Comparison of ENCODE assay signal across 17 cellular contexts in genomic region chr5:142865631-142866030, GRCh38.
A peak's percentile ranks its signal among the peaks of the same experiment; 100 is the strongest.
DNase-seq lines count a peak whose midpoint lies in the region; ATAC-seq and TF ChIP-seq lines count a peak whose summit lies in the region.
"Had no signal": no experiment of that assay in that cellular context is flagged by ENCODE, and none has a peak within 500 bp of the region (broad histone marks: within the 10 kb centered on the region; RNA-seq: fewer than 3 reads in every experiment).

No MANE protein-coding gene starts in this region.

- peaks cover 21% of the 10 kb centered on the region for H3K4me1 ChIP-seq in CD8-positive, alpha-beta T cell (ENCODE audit: insufficient read depth, low read length)
- peaks cover 33 to 34% of the 10 kb centered on the region in 2 experiments for H3K4me1 ChIP-seq in neutrophil (ENCODE audit: control insufficient read depth in 1 of 2, insufficient read depth in 1 of 2, low read depth in 1 of 2, low read length in 1 of 2)
- H3K4me1 ChIP-seq in endodermal cell (ENCODE audit: control insufficient read depth, insufficient read depth, low read length): peaks cover 15% of the 10 kb centered on the region

- H3K9ac ChIP-seq in endodermal cell (ENCODE audit: extremely low read depth, low read length, poor library complexity, severe bottlenecking): no peak overlapping the region
- H3K9ac ChIP-seq: BLaER1 treated with 17β-estradiol and CSF1 and Interleukin-3, amounts not matched to agents 10 nM and 100 nM; GM23248 had no signal

- BruUV-seq in Calu3 (replicated peaks; lab: Mats Ljungman, UMichigan): no TSS peak

- H3K27me3 ChIP-seq in CD8-positive, alpha-beta T cell (ENCODE audit: insufficient read depth, low read length): no peaks in the 10 kb centered on the region
- H3K27me3 ChIP-seq in neutrophil: no peaks in the 10 kb centered on the region
- no peaks in the 10 kb centered on the region for H3K27me3 ChIP-seq in endodermal cell (ENCODE audit: control insufficient read depth, insufficient read depth, low read length, poor library complexity, severe bottlenecking)
- H3K27me3 ChIP-seq: BLaER1 treated with 17β-estradiol and CSF1 and Interleukin-3, amounts not matched to agents 10 nM and 100 nM had no signal

- intact Hi-C loops in CD8-positive, alpha-beta T cell (cut with DNase I, micrococcal nuclease): loop anchor here in 1 of 2 experiments (2.0 kb wide), 2 partner anchors 21 to 65 kb away; no protein-coding TSS in a partner anchor
- intact Hi-C loops in Calu3 (cut with micrococcal nuclease; ENCODE audit: unreplicated experiment): loop anchor here (2.0 kb wide), 2 partner anchors 25 to 95 kb away; partner anchors contain the start of gene ARHGAP26

- POLR2A ChIA-PET in CD8-positive, alpha-beta T cell (lab: Charles Lee): no interaction called here
- POLR2A ChIA-PET in WTC11 (lab: Charles Lee): interaction anchor here (0.6 kb wide), 1 partner anchor 78 kb away, joined by 4 read pairs; no protein-coding TSS in a partner anchor

- ATAC-seq in CD8-positive, alpha-beta T cell: no peak
- no peak for ATAC-seq in WTC11
- ATAC-seq in HG02763 (IDR thresholded peaks at IDR 0.05; ENCODE audit: unreplicated experiment): no peak

- H3K4me3 ChIP-seq in CD8-positive, alpha-beta T cell (ENCODE audit: low read depth, low read length): no peak overlapping the region
- H3K4me3 ChIP-seq in neutrophil (ENCODE audit: low read depth in 1 of 2, low read length in 1 of 2): no peak overlapping the region
- no peak overlapping the region for H3K4me3 ChIP-seq in endodermal cell (ENCODE audit: low read length)
- H3K4me3 ChIP-seq: BLaER1 treated with 17β-estradiol and CSF1 and Interleukin-3, amounts not matched to agents 10 nM and 100 nM; GM23248 had no signal

- H3K4me1 Mint-ChIP-seq in CD8-positive, alpha-beta T cell (ENCODE audit: low read depth): peaks cover 70% of the 10 kb centered on the region
- H3K4me1 Mint-ChIP-seq in Calu3 (ENCODE audit: low read depth, unreplicated experiment): peaks cover 93% of the 10 kb centered on the region
- peaks cover 76% of the 10 kb centered on the region for H3K4me1 Mint-ChIP-seq in WTC11
- H3K4me1 Mint-ChIP-seq in endodermal cell: peaks cover 70% of the 10 kb centered on the region

- no peaks in the 10 kb centered on the region for H3K36me3 Mint-ChIP-seq in CD8-positive, alpha-beta T cell
- H3K36me3 Mint-ChIP-seq in Calu3 (ENCODE audit: insufficient read depth, unreplicated experiment) (peaks cover 34% of the 10 kb centered on the region), WTC11 (no peaks in the 10 kb centered on the region), endodermal cell (ENCODE audit: low read depth) (no peaks in the 10 kb centered on the region)
- H3K36me3 Mint-ChIP-seq: CD8-positive, alpha-beta memory T cell had no signal

- no peak overlapping the region for H3K27ac ChIP-seq in CD8-positive, alpha-beta T cell (ENCODE audit: low read depth, low read length)
- peak overlapping the region; percentile 37 for H3K27ac ChIP-seq in neutrophil
- no peak overlapping the region for H3K27ac ChIP-seq in endodermal cell (ENCODE audit: low read depth, low read length)
- H3K27ac ChIP-seq: BLaER1 treated with 17β-estradiol and CSF1 and Interleukin-3, amounts not matched to agents 10 nM and 100 nM; GM23248 had no signal

- H3K9me3 ChIP-seq in CD8-positive, alpha-beta T cell (ENCODE audit: low read length): no peaks in the 10 kb centered on the region
- no peaks in the 10 kb centered on the region for H3K9me3 ChIP-seq in neutrophil
- no peaks in the 10 kb centered on the region for H3K9me3 ChIP-seq in endodermal cell (ENCODE audit: control insufficient read depth, low read length)
- H3K9me3 ChIP-seq: BLaER1 treated with 17β-estradiol and CSF1 and Interleukin-3, amounts not matched to agents 10 nM and 100 nM had no signal

- DNase-seq in CD8-positive, alpha-beta T cell: no peak
- DNase-seq in Calu3: no peak
- no peak for DNase-seq in WTC11 (ENCODE audit: low spot score)
- no peak for DNase-seq in stimulated activated CD4-positive, alpha-beta T cell treated with anti-CD3 and anti-CD28 coated beads, Interleukin-2, amount 100 ng/mL, for 24 hours
- DNase-seq in endodermal cell: no peak
- DNase-seq: CD8-positive, alpha-beta memory T cell; COR-L47; DMS153; DMS79; GF-D8; GM23248; H7; KG1 had no signal

- 93 to 96% methylated on average over 4 of the region's 4 CpGs for WGBS in endodermal cell (ENCODE audit: insufficient coverage in 1 of 2, insufficient read length in 1 of 2), 2 experiments

- CTCF ChIA-PET in CD8-positive, alpha-beta T cell (lab: Charles Lee): interaction anchor here (0.5 to 8.3 kb wide), 10 partner anchors 14 to 153 kb away, joined by 3 to 104 read pairs (median 4); partner anchors contain the start of gene ARHGAP26
- CTCF ChIA-PET in Calu3 (lab: Charles Lee): interaction anchor here (0.7 to 3.1 kb wide), 9 partner anchors 12 to 117 kb away, joined by 3 to 13 read pairs (median 4); partner anchors contain the start of gene ARHGAP26
- CTCF ChIA-PET in WTC11 (lab: Charles Lee): interaction anchor here (0.6 to 3.3 kb wide), 8 partner anchors 16 to 509 kb away, joined by 3 to 18 read pairs (median 6); partner anchors contain the start of gene ARHGAP26

- H3K9me3 Mint-ChIP-seq in CD8-positive, alpha-beta T cell: no peaks in the 10 kb centered on the region
- H3K9me3 Mint-ChIP-seq in Calu3 (ENCODE audit: low read depth, unreplicated experiment) (no peaks in the 10 kb centered on the region), WTC11 (no peaks in the 10 kb centered on the region), endodermal cell (no peaks in the 10 kb centered on the region)
- H3K9me3 Mint-ChIP-seq: CD8-positive, alpha-beta memory T cell had no signal

- H3K4me3 Mint-ChIP-seq in CD8-positive, alpha-beta T cell: no peak overlapping the region
- no peak overlapping the region for H3K4me3 Mint-ChIP-seq in Calu3 (ENCODE audit: low read depth, unreplicated experiment)
- no peak overlapping the region for H3K4me3 Mint-ChIP-seq in WTC11
- H3K4me3 Mint-ChIP-seq in endodermal cell: no peak overlapping the region
- H3K4me3 Mint-ChIP-seq: B cell had no signal

- no peaks in the 10 kb centered on the region for H3K27me3 Mint-ChIP-seq in CD8-positive, alpha-beta T cell (ENCODE audit: low read depth)
- H3K27me3 Mint-ChIP-seq in Calu3 (ENCODE audit: unreplicated experiment) (no peaks in the 10 kb centered on the region), WTC11 (ENCODE audit: low read depth) (no peaks in the 10 kb centered on the region), endodermal cell (ENCODE audit: insufficient read depth) (no peaks in the 10 kb centered on the region)
- H3K27me3 Mint-ChIP-seq: B cell; CD8-positive, alpha-beta memory T cell had no signal

- peak overlapping the region; percentile 49 for H3K27ac Mint-ChIP-seq in CD8-positive, alpha-beta T cell
- H3K27ac Mint-ChIP-seq in Calu3 (ENCODE audit: unreplicated experiment) (peak overlapping the region; percentile 24), WTC11 (peak overlapping the region; percentile 28), endodermal cell (no peak overlapping the region)
- H3K27ac Mint-ChIP-seq: B cell had no signal

- TF ChIP-seq CTCF in CD8-positive, alpha-beta T cell (IDR thresholded peaks at IDR 0.05): no peak
- TF ChIP-seq CTCF in Calu3 (IDR thresholded peaks at IDR 0.05; ENCODE audit: unreplicated experiment): no peak
- no peak for TF ChIP-seq CTCF in WTC11 (IDR thresholded peaks at IDR 0.05)
- TF ChIP-seq CTCF in neutrophil (IDR thresholded peaks at IDR 0.05): no peak
- no peak for TF ChIP-seq CTCF in endodermal cell (conservative IDR thresholded peaks at IDR 0.05)

- H3K36me3 ChIP-seq in CD8-positive, alpha-beta T cell (ENCODE audit: insufficient read depth, low read length): no peaks in the 10 kb centered on the region
- H3K36me3 ChIP-seq in neutrophil: no peaks in the 10 kb centered on the region
- H3K36me3 ChIP-seq in endodermal cell (ENCODE audit: control insufficient read depth, insufficient read depth, low read length): no peaks in the 10 kb centered on the region

TF ChIP-seq in WTC11, 78 proteins besides CTCF, POLR2A, EP300 and RAD21:
- no peak for TF ChIP-seq RORB (CRISPR knock-in tag; IDR thresholded peaks at IDR 0.05)
- no peak for TF ChIP-seq CBFB (CRISPR knock-in tag; IDR thresholded peaks at IDR 0.05; ENCODE audit: low read depth)
- no peak for TF ChIP-seq NFE2L1 (CRISPR knock-in tag; IDR thresholded peaks at IDR 0.05)
- peak; percentile 44; the same call in 1 of the 2 replicates for TF ChIP-seq PRDM15 (CRISPR knock-in tag; IDR thresholded peaks at IDR 0.05)
